ENCODE assay signal across 16 cellular contexts in genomic region chr4:147599206-147599605, GRCh38. TPM values are rescaled to one million over a fixed set of nuclear protein-coding genes. Genes with fewer than 3 reads are reported as not detected.
DNase-seq lines count a peak whose midpoint lies in the region; ATAC-seq, FAIRE-seq and TF ChIP-seq lines count a peak whose summit lies in the region.
"Had no signal": no experiment of that assay in that cellular context is flagged by ENCODE, and none has a peak within 500 bp of the region (broad histone marks: within the 10 kb centered on the region; RNA-seq: fewer than 3 reads in every experiment).

No MANE protein-coding gene starts in this region.

- H3K27ac ChIP-seq in AG04450 (ENCODE audit: low read depth, low read length) (peak overlapping the region; percentile 63), astrocyte (ENCODE audit: low read depth, low read length) (no peak overlapping the region), osteoblast (ENCODE audit: low read depth, low read length) (no peak overlapping the region), suprapubic skin (no peak overlapping the region)

- H3K4me2 ChIP-seq in astrocyte (ENCODE audit: low read length) (peak overlapping the region; percentile 8), osteoblast (ENCODE audit: insufficient read depth, low read length) (peak overlapping the region; percentile 18)

- TF ChIP-seq CTCF in AG04450 (IDR thresholded peaks at IDR 0.05; ENCODE audit: low read depth, low read length) (no peak), HFFc6 (IDR thresholded peaks at IDR 0.05) (no peak), astrocyte (IDR thresholded peaks at IDR 0.05; ENCODE audit: insufficient read depth, low read depth, low read length) (no peak), osteoblast (IDR thresholded peaks at IDR 0.05; ENCODE audit: extremely low read depth, low read depth, low read length) (no peak), suprapubic skin (IDR thresholded peaks at IDR 0.05) (no peak)

- no peak for TF ChIP-seq POLR2A in suprapubic skin (IDR thresholded peaks at IDR 0.05)

- no peaks in the 10 kb centered on the region for H3K36me3 ChIP-seq in astrocyte (ENCODE audit: insufficient read depth, low read length)
- H3K36me3 ChIP-seq in osteoblast (ENCODE audit: insufficient read depth, low read length): no peaks in the 10 kb centered on the region
- no peaks in the 10 kb centered on the region for H3K36me3 ChIP-seq in suprapubic skin
- H3K36me3 ChIP-seq: HAP-1 had no signal

- peak overlapping the region; percentile 95 for H3K27ac Mint-ChIP-seq in HFFc6
- no peak overlapping the region for H3K27ac Mint-ChIP-seq in astrocyte (ENCODE audit: unreplicated experiment)
- H3K27ac Mint-ChIP-seq: CD8-positive, alpha-beta T cell had no signal

- no peak overlapping the region for H3K4me3 ChIP-seq in AG04450 (ENCODE audit: low read depth, low read length)
- no peak overlapping the region for H3K4me3 ChIP-seq in astrocyte (ENCODE audit: insufficient read depth, low read depth, low read length)
- H3K4me3 ChIP-seq in osteoblast (ENCODE audit: insufficient read depth, low read length): no peak overlapping the region
- no peak overlapping the region for H3K4me3 ChIP-seq in suprapubic skin
- H3K4me3 ChIP-seq: HAP-1 had no signal

- H4K20me1 ChIP-seq in astrocyte (ENCODE audit: insufficient read depth, low read length) (no peaks in the 10 kb centered on the region), osteoblast (ENCODE audit: insufficient read depth, low read length) (no peaks in the 10 kb centered on the region)

- FAIRE-seq in astrocyte (lab: Jason Lieb, UNC): no peak

- H3K9ac ChIP-seq in astrocyte (ENCODE audit: low read length): no peak overlapping the region

- no peaks in the 10 kb centered on the region for H3K9me3 Mint-ChIP-seq in HFFc6
- H3K9me3 Mint-ChIP-seq in astrocyte (ENCODE audit: unreplicated experiment): no peaks in the 10 kb centered on the region
- H3K9me3 Mint-ChIP-seq: CD8-positive, alpha-beta T cell; IgD-negative memory B cell had no signal

- 91% methylated on average over 1 of the region's 1 CpG for WGBS in suprapubic skin

- DNase-seq in AG04450 (ENCODE audit: low read depth, low spot score): no peak
- peak; percentile 3 for DNase-seq in HFFc6
- no peak for DNase-seq in astrocyte (ENCODE audit: low read depth)
- DNase-seq in osteoblast (ENCODE audit: insufficient read length, low spot score, missing footprints): no peak
- DNase-seq in suprapubic skin (ENCODE audit: low spot score in 2 of 2): no peak
- no peak for DNase-seq in activated CD4-positive, alpha-beta T cell treated with anti-CD3 and anti-CD28 coated beads, Interleukin-2, amount 50 U/mL, for 1 hour
- no peak for DNase-seq in GM19240 (ENCODE audit: insufficient read length, low spot score)
- DNase-seq: Caco-2; CD8-positive, alpha-beta T cell; DMS53; GOT3; KG1 had no signal

- peaks cover 53% of the 10 kb centered on the region for H3K4me1 Mint-ChIP-seq in HFFc6 (ENCODE audit: low read depth)
- peaks cover 21% of the 10 kb centered on the region for H3K4me1 Mint-ChIP-seq in astrocyte (ENCODE audit: low read depth, unreplicated experiment)
- H3K4me1 Mint-ChIP-seq: CD14-positive monocyte, IgD-negative memory B cell had no signal

- TF ChIP-seq EP300 in suprapubic skin (IDR thresholded peaks at IDR 0.05): no peak

- H3K4me3 Mint-ChIP-seq in HFFc6 (peak overlapping the region; percentile 39), astrocyte (ENCODE audit: unreplicated experiment) (no peak overlapping the region)
- H3K4me3 Mint-ChIP-seq: CD14-positive monocyte; CD8-positive, alpha-beta T cell; IgD-negative memory B cell had no signal

- H3K27me3 Mint-ChIP-seq in HFFc6 (ENCODE audit: insufficient read depth) (no peaks in the 10 kb centered on the region; the same call in 1 of the 2 replicates), astrocyte (ENCODE audit: low read depth, unreplicated experiment) (no peaks in the 10 kb centered on the region)

- no peaks in the 10 kb centered on the region for H3K9me3 ChIP-seq in AG04450 (ENCODE audit: control insufficient read depth, insufficient read depth, low read length)
- H3K9me3 ChIP-seq in astrocyte (ENCODE audit: insufficient read depth, low read depth, low read length): no peaks in the 10 kb centered on the region
- no peaks in the 10 kb centered on the region for H3K9me3 ChIP-seq in osteoblast (ENCODE audit: low read depth, low read length)
- H3K9me3 ChIP-seq in suprapubic skin: no peaks in the 10 kb centered on the region
- H3K9me3 ChIP-seq: Caco-2, HAP-1 had no signal

- no peaks in the 10 kb centered on the region for H3K79me2 ChIP-seq in astrocyte (ENCODE audit: insufficient read depth, low read length)
- H3K79me2 ChIP-seq in osteoblast (ENCODE audit: insufficient read depth, low read length): no peaks in the 10 kb centered on the region

- POLR2A ChIA-PET in AG04450 (lab: Yijun Ruan, JAX): interaction anchor here (1.5 to 1.7 kb wide), 2 partner anchors 18 to 133 kb away, joined by 6 to 11 read pairs; partner anchors contain the start of genes ARHGAP10 and TMEM184C

- no peaks in the 10 kb centered on the region for H3K27me3 ChIP-seq in AG04450 (ENCODE audit: control insufficient read depth, insufficient read depth, low read length)
- H3K27me3 ChIP-seq in astrocyte (ENCODE audit: insufficient read depth, low read length): no peaks in the 10 kb centered on the region
- no peaks in the 10 kb centered on the region for H3K27me3 ChIP-seq in osteoblast (ENCODE audit: insufficient read depth, low read length)
- no peaks in the 10 kb centered on the region for H3K27me3 ChIP-seq in suprapubic skin

- CTCF ChIA-PET in AG04450 (lab: Charles Lee): interaction anchor here (2.4 to 3.7 kb wide), 3 partner anchors 10 to 502 kb away, joined by 7 to 24 read pairs (median 21); no protein-coding TSS in a partner anchor

- H2AFZ ChIP-seq in astrocyte (ENCODE audit: low read depth, low read length) (no peak overlapping the region), osteoblast (ENCODE audit: low read length) (no peak overlapping the region)

- H3K36me3 Mint-ChIP-seq in HFFc6 (ENCODE audit: low read depth) (no peaks in the 10 kb centered on the region), astrocyte (ENCODE audit: low read depth, unreplicated experiment) (no peaks in the 10 kb centered on the region)
- H3K36me3 Mint-ChIP-seq: CD14-positive monocyte; CD8-positive, alpha-beta T cell; IgD-negative memory B cell had no signal

- H3K4me1 ChIP-seq in astrocyte (ENCODE audit: insufficient read depth, low read length) (peaks cover 18% of the 10 kb centered on the region), osteoblast (ENCODE audit: insufficient read depth, low read length) (peaks cover 18% of the 10 kb centered on the region), suprapubic skin (no peaks in the 10 kb centered on the region)
- H3K4me1 ChIP-seq: Caco-2 had no signal

- ATAC-seq in HG02970 (IDR thresholded peaks at IDR 0.05; ENCODE audit: low FRiP score, unreplicated experiment): no peak
- ATAC-seq: CD8-positive, alpha-beta T cell had no signal

RNA-seq across cellular contexts. Expression of gene TMEM184C, which starts 18.0 kb away (rescaled TPM):
- polyA plus RNA-seq in AG04450 (2011; rRNA removed): 33.3 and 40.6 TPM in 2 replicates
- 46.7 and 50.8 TPM in 2 replicates for polyA minus RNA-seq in AG04450 (2011; rRNA and poly(A)+ RNA removed)
- total RNA-seq in HFFc6 (2021; fragmentation: NEBNext Ultra II Directional; extraction: Animal tissue kit (Norgen Biotek cat#: 25700)): 10 to 100 TPM; 36.8 to 42.0 (median 39.8) TPM
- total RNA-seq in astrocyte (40.8 and 42.3 TPM in 2 replicates), osteoblast (35.1 and 43.4 TPM in 2 replicates), suprapubic skin (10 to 100 TPM; 17.1 to 29.8 (median 21.1) TPM)
